1 cellular context compared by ENCODE assay signal in the genomic region with DNA sequence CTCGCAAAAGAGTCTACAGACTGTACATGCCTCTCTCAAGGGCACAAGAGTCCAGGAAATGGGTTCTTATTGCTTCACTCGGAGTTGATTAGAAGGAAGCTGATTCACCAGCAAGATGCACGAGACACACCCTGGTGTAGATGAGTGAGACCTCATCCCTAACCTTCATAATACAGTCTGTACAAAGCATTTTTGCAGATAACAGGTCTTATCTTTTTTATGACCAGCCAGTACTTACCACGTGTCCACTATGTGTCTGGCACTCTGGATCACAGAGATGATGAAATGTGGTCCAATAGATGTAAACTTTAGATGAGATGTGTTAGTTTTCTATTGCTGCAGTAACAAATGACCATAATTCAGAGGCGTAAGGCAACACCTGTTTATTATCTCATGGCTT.
TF ChIP-seq lines count a peak whose summit lies in the region.

No MANE protein-coding gene starts in this region.

TF ChIP-seq in K562, 482 proteins besides CTCF, POLR2A, EP300 and RAD21 (continued from another document):
- TF ChIP-seq, protein P1, sequence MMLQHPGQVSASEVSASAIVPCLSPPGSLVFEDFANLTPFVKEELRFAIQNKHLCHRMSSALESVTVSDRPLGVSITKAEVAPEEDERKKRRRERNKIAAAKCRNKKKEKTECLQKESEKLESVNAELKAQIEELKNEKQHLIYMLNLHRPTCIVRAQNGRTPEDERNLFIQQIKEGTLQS (IDR thresholded peaks at IDR 0.05) = peak; percentile 48; the same call in 1 of the 2 replicates
- TF ChIP-seq, protein P1 (CRISPR knock-in tag; conservative IDR thresholded peaks at IDR 0.05) = no peak
- TF ChIP-seq FOSL1 (tag; conservative IDR thresholded peaks at IDR 0.05) (peak; percentile 77), ZNF212 (CRISPR knock-in tag; IDR thresholded peaks at IDR 0.05) (no peak), HCFC1 (IDR thresholded peaks at IDR 0.05; ENCODE audit: low read depth, low read length) (no peak), SOX6 (IDR thresholded peaks at IDR 0.05) (peak; percentile 72; the same call in 1 of the 2 replicates), NBN (IDR thresholded peaks at IDR 0.05; ENCODE audit: low read depth) (no peak), L3MBTL2 (IDR thresholded peaks at IDR 0.05) (0 out of 2 replicates have a peak, but pooled peaks have one; percentile 15), MYC (IDR thresholded peaks at IDR 0.05; ENCODE audit: low read depth, low read length) (peak; percentile 33; the same call in 1 of the 2 replicates), MYC (CRISPR knock-in tag; IDR thresholded peaks at IDR 0.05; ENCODE audit: borderline replicate concordance, low read depth) (no peak), YBX1 (IDR thresholded peaks at IDR 0.05) (no peak), CEBPG (CRISPR knock-in tag; IDR thresholded peaks at IDR 0.05) (0 out of 2 replicates have a peak, but pooled peaks have one; percentile 27), CEBPG (tag; conservative IDR thresholded peaks at IDR 0.05 in 1 of 2, IDR thresholded peaks at IDR 0.05 in 1 of 2) (peak in 1 of 2 experiments; percentile 86; a peak in 2 of 4 replicates), CBFA2T3 (IDR thresholded peaks at IDR 0.05) (peak; percentile 30; the same call in 1 of the 2 replicates), CTBP1 (IDR thresholded peaks at IDR 0.05; ENCODE audit: borderline replicate concordance) (0 out of 2 replicates have a peak, but pooled peaks have one; percentile 30), KAT8 (IDR thresholded peaks at IDR 0.05; ENCODE audit: low read depth) (no peak), TRIM24 (IDR thresholded peaks at IDR 0.05) (peak; percentile 67 to 73; a peak in 2 of 4 replicates), HNRNPL (IDR thresholded peaks at IDR 0.05; ENCODE audit: low read depth, low read length) (no peak), E2F3 (CRISPR knock-in tag; IDR thresholded peaks at IDR 0.05) (no peak), ARID1B (IDR thresholded peaks at IDR 0.05) (0 out of 2 replicates have a peak, but pooled peaks have one; percentile 14), HDGF (IDR thresholded peaks at IDR 0.05) (no peak), TEAD4 (IDR thresholded peaks at IDR 0.05; ENCODE audit: low read length) (peak; percentile 55; the same call in 1 of the 2 replicates), TEAD4 (CRISPR knock-in tag; IDR thresholded peaks at IDR 0.05; ENCODE audit: borderline replicate concordance) (no peak), CEBPB (tag; IDR thresholded peaks at IDR 0.05) (peak; percentile 20; the same call in 1 of the 2 replicates)
- TF ChIP-seq, protein P2, sequence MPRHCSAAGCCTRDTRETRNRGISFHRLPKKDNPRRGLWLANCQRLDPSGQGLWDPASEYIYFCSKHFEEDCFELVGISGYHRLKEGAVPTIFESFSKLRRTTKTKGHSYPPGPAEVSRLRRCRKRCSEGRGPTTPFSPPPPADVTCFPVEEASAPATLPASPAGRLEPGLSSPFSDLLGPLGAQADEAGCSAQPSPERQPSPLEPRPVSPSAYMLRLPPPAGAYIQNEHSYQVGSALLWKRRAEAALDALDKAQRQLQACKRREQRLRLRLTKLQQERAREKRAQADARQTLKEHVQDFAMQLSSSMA (CRISPR knock-in tag; IDR thresholded peaks at IDR 0.05) = no peak
- TF ChIP-seq, protein P3, sequence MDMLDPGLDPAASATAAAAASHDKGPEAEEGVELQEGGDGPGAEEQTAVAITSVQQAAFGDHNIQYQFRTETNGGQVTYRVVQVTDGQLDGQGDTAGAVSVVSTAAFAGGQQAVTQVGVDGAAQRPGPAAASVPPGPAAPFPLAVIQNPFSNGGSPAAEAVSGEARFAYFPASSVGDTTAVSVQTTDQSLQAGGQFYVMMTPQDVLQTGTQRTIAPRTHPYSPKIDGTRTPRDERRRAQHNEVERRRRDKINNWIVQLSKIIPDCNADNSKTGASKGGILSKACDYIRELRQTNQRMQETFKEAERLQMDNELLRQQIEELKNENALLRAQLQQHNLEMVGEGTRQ (CRISPR knock-in tag; IDR thresholded peaks at IDR 0.05) = peak; percentile 20; the same call in 1 of the 2 replicates
- TF ChIP-seq, protein P4, sequence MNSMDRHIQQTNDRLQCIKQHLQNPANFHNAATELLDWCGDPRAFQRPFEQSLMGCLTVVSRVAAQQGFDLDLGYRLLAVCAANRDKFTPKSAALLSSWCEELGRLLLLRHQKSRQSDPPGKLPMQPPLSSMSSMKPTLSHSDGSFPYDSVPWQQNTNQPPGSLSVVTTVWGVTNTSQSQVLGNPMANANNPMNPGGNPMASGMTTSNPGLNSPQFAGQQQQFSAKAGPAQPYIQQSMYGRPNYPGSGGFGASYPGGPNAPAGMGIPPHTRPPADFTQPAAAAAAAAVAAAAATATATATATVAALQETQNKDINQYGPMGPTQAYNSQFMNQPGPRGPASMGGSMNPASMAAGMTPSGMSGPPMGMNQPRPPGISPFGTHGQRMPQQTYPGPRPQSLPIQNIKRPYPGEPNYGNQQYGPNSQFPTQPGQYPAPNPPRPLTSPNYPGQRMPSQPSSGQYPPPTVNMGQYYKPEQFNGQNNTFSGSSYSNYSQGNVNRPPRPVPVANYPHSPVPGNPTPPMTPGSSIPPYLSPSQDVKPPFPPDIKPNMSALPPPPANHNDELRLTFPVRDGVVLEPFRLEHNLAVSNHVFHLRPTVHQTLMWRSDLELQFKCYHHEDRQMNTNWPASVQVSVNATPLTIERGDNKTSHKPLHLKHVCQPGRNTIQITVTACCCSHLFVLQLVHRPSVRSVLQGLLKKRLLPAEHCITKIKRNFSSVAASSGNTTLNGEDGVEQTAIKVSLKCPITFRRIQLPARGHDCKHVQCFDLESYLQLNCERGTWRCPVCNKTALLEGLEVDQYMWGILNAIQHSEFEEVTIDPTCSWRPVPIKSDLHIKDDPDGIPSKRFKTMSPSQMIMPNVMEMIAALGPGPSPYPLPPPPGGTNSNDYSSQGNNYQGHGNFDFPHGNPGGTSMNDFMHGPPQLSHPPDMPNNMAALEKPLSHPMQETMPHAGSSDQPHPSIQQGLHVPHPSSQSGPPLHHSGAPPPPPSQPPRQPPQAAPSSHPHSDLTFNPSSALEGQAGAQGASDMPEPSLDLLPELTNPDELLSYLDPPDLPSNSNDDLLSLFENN (IDR thresholded peaks at IDR 0.05; ENCODE audit: low read depth in 2 of 2, low read length in 2 of 2) = no peak
- TF ChIP-seq, protein P5, sequence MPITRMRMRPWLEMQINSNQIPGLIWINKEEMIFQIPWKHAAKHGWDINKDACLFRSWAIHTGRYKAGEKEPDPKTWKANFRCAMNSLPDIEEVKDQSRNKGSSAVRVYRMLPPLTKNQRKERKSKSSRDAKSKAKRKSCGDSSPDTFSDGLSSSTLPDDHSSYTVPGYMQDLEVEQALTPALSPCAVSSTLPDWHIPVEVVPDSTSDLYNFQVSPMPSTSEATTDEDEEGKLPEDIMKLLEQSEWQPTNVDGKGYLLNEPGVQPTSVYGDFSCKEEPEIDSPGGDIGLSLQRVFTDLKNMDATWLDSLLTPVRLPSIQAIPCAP (CRISPR knock-in tag; IDR thresholded peaks at IDR 0.05; ENCODE audit: borderline replicate concordance) = no peak
- TF ChIP-seq, protein P6, sequence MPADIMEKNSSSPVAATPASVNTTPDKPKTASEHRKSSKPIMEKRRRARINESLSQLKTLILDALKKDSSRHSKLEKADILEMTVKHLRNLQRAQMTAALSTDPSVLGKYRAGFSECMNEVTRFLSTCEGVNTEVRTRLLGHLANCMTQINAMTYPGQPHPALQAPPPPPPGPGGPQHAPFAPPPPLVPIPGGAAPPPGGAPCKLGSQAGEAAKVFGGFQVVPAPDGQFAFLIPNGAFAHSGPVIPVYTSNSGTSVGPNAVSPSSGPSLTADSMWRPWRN (IDR thresholded peaks at IDR 0.05; ENCODE audit: low read depth) = peak; percentile 81
- TF ChIP-seq, protein P7, sequence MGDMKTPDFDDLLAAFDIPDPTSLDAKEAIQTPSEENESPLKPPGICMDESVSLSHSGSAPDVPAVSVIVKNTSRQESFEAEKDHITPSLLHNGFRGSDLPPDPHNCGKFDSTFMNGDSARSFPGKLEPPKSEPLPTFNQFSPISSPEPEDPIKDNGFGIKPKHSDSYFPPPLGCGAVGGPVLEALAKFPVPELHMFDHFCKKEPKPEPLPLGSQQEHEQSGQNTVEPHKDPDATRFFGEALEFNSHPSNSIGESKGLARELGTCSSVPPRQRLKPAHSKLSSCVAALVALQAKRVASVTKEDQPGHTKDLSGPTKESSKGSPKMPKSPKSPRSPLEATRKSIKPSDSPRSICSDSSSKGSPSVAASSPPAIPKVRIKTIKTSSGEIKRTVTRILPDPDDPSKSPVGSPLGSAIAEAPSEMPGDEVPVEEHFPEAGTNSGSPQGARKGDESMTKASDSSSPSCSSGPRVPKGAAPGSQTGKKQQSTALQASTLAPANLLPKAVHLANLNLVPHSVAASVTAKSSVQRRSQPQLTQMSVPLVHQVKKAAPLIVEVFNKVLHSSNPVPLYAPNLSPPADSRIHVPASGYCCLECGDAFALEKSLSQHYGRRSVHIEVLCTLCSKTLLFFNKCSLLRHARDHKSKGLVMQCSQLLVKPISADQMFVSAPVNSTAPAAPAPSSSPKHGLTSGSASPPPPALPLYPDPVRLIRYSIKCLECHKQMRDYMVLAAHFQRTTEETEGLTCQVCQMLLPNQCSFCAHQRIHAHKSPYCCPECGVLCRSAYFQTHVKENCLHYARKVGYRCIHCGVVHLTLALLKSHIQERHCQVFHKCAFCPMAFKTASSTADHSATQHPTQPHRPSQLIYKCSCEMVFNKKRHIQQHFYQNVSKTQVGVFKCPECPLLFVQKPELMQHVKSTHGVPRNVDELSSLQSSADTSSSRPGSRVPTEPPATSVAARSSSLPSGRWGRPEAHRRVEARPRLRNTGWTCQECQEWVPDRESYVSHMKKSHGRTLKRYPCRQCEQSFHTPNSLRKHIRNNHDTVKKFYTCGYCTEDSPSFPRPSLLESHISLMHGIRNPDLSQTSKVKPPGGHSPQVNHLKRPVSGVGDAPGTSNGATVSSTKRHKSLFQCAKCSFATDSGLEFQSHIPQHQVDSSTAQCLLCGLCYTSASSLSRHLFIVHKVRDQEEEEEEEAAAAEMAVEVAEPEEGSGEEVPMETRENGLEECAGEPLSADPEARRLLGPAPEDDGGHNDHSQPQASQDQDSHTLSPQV (IDR thresholded peaks at IDR 0.05) = no peak
- TF ChIP-seq, protein P8, sequence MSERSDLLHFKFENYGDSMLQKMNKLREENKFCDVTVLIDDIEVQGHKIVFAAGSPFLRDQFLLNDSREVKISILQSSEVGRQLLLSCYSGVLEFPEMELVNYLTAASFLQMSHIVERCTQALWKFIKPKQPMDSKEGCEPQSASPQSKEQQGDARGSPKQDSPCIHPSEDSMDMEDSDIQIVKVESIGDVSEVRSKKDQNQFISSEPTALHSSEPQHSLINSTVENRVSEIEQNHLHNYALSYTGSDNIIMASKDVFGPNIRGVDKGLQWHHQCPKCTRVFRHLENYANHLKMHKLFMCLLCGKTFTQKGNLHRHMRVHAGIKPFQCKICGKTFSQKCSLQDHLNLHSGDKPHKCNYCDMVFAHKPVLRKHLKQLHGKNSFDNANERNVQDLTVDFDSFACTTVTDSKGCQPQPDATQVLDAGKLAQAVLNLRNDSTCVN (CRISPR knock-in tag; IDR thresholded peaks at IDR 0.05) = no peak
